9 cellular contexts compared by ENCODE assay signal in genomic region chr19:35628264-35628564, GRCh38. TPM values are rescaled to one million over a fixed set of nuclear protein-coding genes. Genes with fewer than 3 reads are reported as not detected.
DNase-seq lines count a peak whose midpoint lies in the region; ATAC-seq, FAIRE-seq and TF ChIP-seq lines count a peak whose summit lies in the region.
"Had no signal": no experiment of that assay in that cellular context is flagged by ENCODE, and none has a peak within 500 bp of the region (broad histone marks: within the 10 kb centered on the region; RNA-seq: fewer than 3 reads in every experiment).

No MANE protein-coding gene starts in this region.

- peak overlapping the region; percentile 79 for H3K4me3 ChIP-seq in astrocyte (ENCODE audit: insufficient read depth, low read depth, low read length)
- peak overlapping the region; percentile 88 for H3K4me3 ChIP-seq in lower lobe of right lung

- H3K9ac ChIP-seq in astrocyte (ENCODE audit: low read length) = peak overlapping the region; percentile 95

- H3K79me2 ChIP-seq in astrocyte (ENCODE audit: insufficient read depth, low read length) = peaks cover 24% of the 10 kb centered on the region

- no peak for DNase-seq in activated T-cell treated with anti-CD3 and anti-CD28 coated beads, Interleukin-2, amount 50 U/mL, for 72 hours
- DNase-seq in activated T-cell treated with anti-CD3 and anti-CD28 coated beads for 4 hours (no peak), astrocyte (ENCODE audit: low read depth) (no peak), lower lobe of right lung (no peak), type B pancreatic cell (ENCODE audit: extremely low spot score, unreplicated experiment) (no peak), NCI-H2029 treated with DMSO at 0.1 percent for 48 hours (lab: John Stamatoyannopoulos, UW) (no peak), SHP77 (lab: John Stamatoyannopoulos, UW) (no peak)

- peak overlapping the region; percentile 99 for H3K4me2 ChIP-seq in astrocyte (ENCODE audit: low read length)

- peak overlapping the region; percentile 94 to 96 for H3K4me3 Mint-ChIP-seq in activated T-cell treated with anti-CD3 and anti-CD28 coated beads, Interleukin-2, amount 50 U/mL, for 72 hours
- peak overlapping the region; percentile 100 for H3K4me3 Mint-ChIP-seq in astrocyte (ENCODE audit: unreplicated experiment)
- peak overlapping the region; percentile 99 for H3K4me3 Mint-ChIP-seq in type B pancreatic cell

- H3K27me3 ChIP-seq in astrocyte (ENCODE audit: insufficient read depth, low read length) (no peaks in the 10 kb centered on the region), lower lobe of right lung (ENCODE audit: low read depth) (no peaks in the 10 kb centered on the region)

- H3K36me3 ChIP-seq in astrocyte (ENCODE audit: insufficient read depth, low read length) = peaks cover 18% of the 10 kb centered on the region
- peaks cover 32% of the 10 kb centered on the region for H3K36me3 ChIP-seq in lower lobe of right lung

- ATAC-seq in activated T-cell treated with anti-CD3 and anti-CD28 coated beads, Interleukin-2, amount 50 U/mL, for 72 hours (replicated peaks in 1 of 2) = no peak
- ATAC-seq in lower lobe of right lung (no peak), GM19328 (IDR thresholded peaks at IDR 0.05; ENCODE audit: unreplicated experiment) (no peak)

- peaks cover 8 to 20% of the 10 kb centered on the region in 2 donors for H3K36me3 Mint-ChIP-seq in activated T-cell treated with anti-CD3 and anti-CD28 coated beads, Interleukin-2, amount 50 U/mL, for 72 hours (ENCODE audit: insufficient read depth in 2 of 2)
- H3K36me3 Mint-ChIP-seq in astrocyte (ENCODE audit: low read depth, unreplicated experiment) (peaks cover 3% of the 10 kb centered on the region), type B pancreatic cell (peaks cover 19% of the 10 kb centered on the region)

- intact Hi-C loops in lower lobe of right lung (cut with DNase I) = no loop called here

- H3K27ac Mint-ChIP-seq in activated T-cell treated with anti-CD3 and anti-CD28 coated beads, Interleukin-2, amount 50 U/mL, for 72 hours = peak overlapping the region; percentile 95
- H3K27ac Mint-ChIP-seq in astrocyte (ENCODE audit: unreplicated experiment) (peak overlapping the region; percentile 98), type B pancreatic cell (peak overlapping the region; percentile 99)

- H3K27ac ChIP-seq in astrocyte (ENCODE audit: low read depth, low read length) (peak overlapping the region; percentile 53), lower lobe of right lung (peak overlapping the region; percentile 95)

- H3K27me3 Mint-ChIP-seq in activated T-cell treated with anti-CD3 and anti-CD28 coated beads, Interleukin-2, amount 50 U/mL, for 72 hours (ENCODE audit: low read depth) = no peaks in the 10 kb centered on the region
- H3K27me3 Mint-ChIP-seq in astrocyte (ENCODE audit: low read depth, unreplicated experiment) (no peaks in the 10 kb centered on the region), type B pancreatic cell (peaks cover 4% of the 10 kb centered on the region)

- no peaks in the 10 kb centered on the region for H3K4me1 ChIP-seq in astrocyte (ENCODE audit: insufficient read depth, low read length)
- peaks cover 19% of the 10 kb centered on the region for H3K4me1 ChIP-seq in lower lobe of right lung

- FAIRE-seq in astrocyte (lab: Jason Lieb, UNC) = no peak

- H2AFZ ChIP-seq in astrocyte (ENCODE audit: low read depth, low read length) = peak overlapping the region; percentile 69

- no peaks in the 10 kb centered on the region for H4K20me1 ChIP-seq in astrocyte (ENCODE audit: insufficient read depth, low read length)

- H3K4me1 Mint-ChIP-seq in activated T-cell treated with anti-CD3 and anti-CD28 coated beads, Interleukin-2, amount 50 U/mL, for 72 hours (ENCODE audit: low read depth) = peaks cover 16% of the 10 kb centered on the region
- H3K4me1 Mint-ChIP-seq in astrocyte (ENCODE audit: low read depth, unreplicated experiment) (peaks cover 5% of the 10 kb centered on the region), type B pancreatic cell (ENCODE audit: unreplicated experiment) (peaks cover 11% of the 10 kb centered on the region)

- no peaks in the 10 kb centered on the region for H3K9me3 Mint-ChIP-seq in activated T-cell treated with anti-CD3 and anti-CD28 coated beads, Interleukin-2, amount 50 U/mL, for 72 hours
- H3K9me3 Mint-ChIP-seq in astrocyte (ENCODE audit: unreplicated experiment) (no peaks in the 10 kb centered on the region), type B pancreatic cell (no peaks in the 10 kb centered on the region)

- TF ChIP-seq CTCF in astrocyte (IDR thresholded peaks at IDR 0.05; ENCODE audit: insufficient read depth, low read depth, low read length) (no peak), lower lobe of right lung (IDR thresholded peaks at IDR 0.05) (no peak), type B pancreatic cell (conservative IDR thresholded peaks at IDR 0.05) (no peak)

- H3K9me3 ChIP-seq in astrocyte (ENCODE audit: insufficient read depth, low read depth, low read length) = no peaks in the 10 kb centered on the region
- H3K9me3 ChIP-seq in lower lobe of right lung = no peaks in the 10 kb centered on the region

RNA-seq across cellular contexts. Expression of gene RBM42, which starts 0.6 kb away (rescaled TPM):
- 100 to 1,000 TPM; 105 to 130 TPM for total RNA-seq in activated T-cell treated with anti-CD3 and anti-CD28 coated beads, Interleukin-2, amount 50 U/mL, for 72 hours
- total RNA-seq in astrocyte (102 and 106 TPM in 2 replicates), lower lobe of right lung (56.1 TPM), type B pancreatic cell (ENCODE audit: low replicate concordance) (79.6 and 84.9 TPM in 2 replicates)

RNA-seq across cellular contexts. Expression of gene ETV2, which starts 13.3 kb away (rescaled TPM):
- total RNA-seq in activated T-cell treated with anti-CD3 and anti-CD28 coated beads, Interleukin-2, amount 50 U/mL, for 72 hours = 1 to 10 TPM; 1.7 to 2.5 TPM
- 0.45 TPM in 1 of 2 replicates, not detected in the other for total RNA-seq in astrocyte
- total RNA-seq in lower lobe of right lung = 1.1 TPM
- total RNA-seq in type B pancreatic cell (ENCODE audit: low replicate concordance) = 1.1 TPM in 2 replicates

RNA-seq across cellular contexts. Expression of gene HAUS5, which starts 15.7 kb away (rescaled TPM):
- total RNA-seq in activated T-cell treated with anti-CD3 and anti-CD28 coated beads, Interleukin-2, amount 50 U/mL, for 72 hours = 10 to 100 TPM; 39.2 to 55.3 TPM
- total RNA-seq in astrocyte (5.3 and 6.0 TPM in 2 replicates), lower lobe of right lung (9.1 TPM), type B pancreatic cell (ENCODE audit: low replicate concordance) (19.5 and 42.6 TPM in 2 replicates)

RNA-seq across cellular contexts. Expression of gene COX6B1, which starts 19.9 kb away (rescaled TPM):
- 100 to 1,000 TPM; 277 to 288 TPM for total RNA-seq in activated T-cell treated with anti-CD3 and anti-CD28 coated beads, Interleukin-2, amount 50 U/mL, for 72 hours
- total RNA-seq in astrocyte (326 and 344 TPM in 2 replicates), lower lobe of right lung (267 TPM), type B pancreatic cell (ENCODE audit: low replicate concordance) (408 and 544 TPM in 2 replicates)

RNA-seq across cellular contexts. Expression of gene UPK1A, which starts 38.1 kb away (rescaled TPM):
- under 1 TPM; 0.86 to 0.93 TPM for total RNA-seq in activated T-cell treated with anti-CD3 and anti-CD28 coated beads, Interleukin-2, amount 50 U/mL, for 72 hours
- total RNA-seq in astrocyte = 0.18 TPM in 1 of 2 replicates, not detected in the other
- total RNA-seq in lower lobe of right lung = not detected
- total RNA-seq in type B pancreatic cell (ENCODE audit: low replicate concordance) = 4.4 and 5.1 TPM in 2 replicates
- total RNA-seq: lung microvascular endothelial cell had no signal
